Comparison of ENCODE assay signal across 28 cellular contexts in genomic region chr16:17145029-17145428, GRCh38.
"Had no signal": no experiment of that assay in that cellular context is flagged by ENCODE, and none has a peak within 500 bp of the region (broad histone marks: within the 10 kb centered on the region; RNA-seq: fewer than 3 reads in every experiment).

No MANE protein-coding gene starts in this region.

- DNase-seq: colonic mucosa; cortex of kidney; dermis blood vessel endothelial cell; dorsolateral prefrontal cortex; effector CD4-positive, alpha-beta T cell; effector CD8-positive, alpha-beta T cell; effector memory CD4-positive, alpha-beta T cell; effector memory CD8-positive, alpha-beta T cell; endodermal cell; erythroblast; esophagus squamous epithelium; foreskin keratinocyte; foreskin melanocyte; gastrocnemius medialis; glutamatergic neuron; head of caudate nucleus; heart left ventricle; heart right ventricle had no signal

- H3K27me3 Mint-ChIP-seq: dendritic cell treated with granulocyte-macrophage colony-stimulating factor and Interleukin-4, amounts not matched to agents 40 ng/mL and 50 ng/mL, for 4 days; effector memory CD8-positive, alpha-beta T cell had no signal

- H3K4me1 ChIP-seq: colonic mucosa, esophagus muscularis mucosa, esophagus squamous epithelium, foreskin keratinocyte, gastrocnemius medialis, gastroesophageal sphincter, heart left ventricle, heart right ventricle had no signal

- H3K4me2 ChIP-seq: hepatocyte had no signal

- H3K27me3 ChIP-seq: colonic mucosa, dorsolateral prefrontal cortex, esophagus muscularis mucosa, esophagus squamous epithelium, foreskin keratinocyte, gastrocnemius medialis, gastroesophageal sphincter, heart left ventricle, heart right ventricle, hepatocyte had no signal

- H3K9me3 Mint-ChIP-seq: dendritic cell treated with granulocyte-macrophage colony-stimulating factor and Interleukin-4, amounts not matched to agents 40 ng/mL and 50 ng/mL, for 4 days; effector memory CD8-positive, alpha-beta T cell; endodermal cell had no signal

- ATAC-seq: effector memory CD8-positive, alpha-beta T cell; esophagus mucosa; foreskin keratinocyte; gastrocnemius medialis; gastroesophageal sphincter; heart left ventricle; heart right ventricle had no signal

- H3K4me3 ChIP-seq: colonic mucosa, coronary artery, dorsolateral prefrontal cortex, esophagus muscularis mucosa, esophagus squamous epithelium, gastrocnemius medialis, gastroesophageal sphincter, heart left ventricle, heart right ventricle, hepatocyte had no signal

- H3K4me1 Mint-ChIP-seq: endodermal cell had no signal

- H3K9me3 ChIP-seq: colonic mucosa, esophagus muscularis mucosa, esophagus squamous epithelium, gastrocnemius medialis, gastroesophageal sphincter, heart left ventricle, heart right ventricle had no signal

- H3K79me2 ChIP-seq: hepatocyte had no signal

- H3K27ac ChIP-seq: colonic mucosa, coronary artery, dorsolateral prefrontal cortex, epithelial cell of prostate, esophagus muscularis mucosa, esophagus squamous epithelium, foreskin keratinocyte, gastrocnemius medialis, gastroesophageal sphincter, heart left ventricle, heart right ventricle, hepatocyte had no signal

- H2AFZ ChIP-seq: hepatocyte had no signal

- H3K4me3 Mint-ChIP-seq: dendritic cell treated with granulocyte-macrophage colony-stimulating factor and Interleukin-4, amounts not matched to agents 40 ng/mL and 50 ng/mL, for 4 days; effector memory CD8-positive, alpha-beta T cell; endodermal cell had no signal

- H3K27ac Mint-ChIP-seq: dendritic cell treated with granulocyte-macrophage colony-stimulating factor and Interleukin-4, amounts not matched to agents 40 ng/mL and 50 ng/mL, for 4 days; effector memory CD8-positive, alpha-beta T cell; endodermal cell had no signal

- H3K36me3 ChIP-seq: colonic mucosa, gastrocnemius medialis, heart left ventricle had no signal

- FAIRE-seq: endometrium, endothelial cell of umbilical vein, frontal cortex had no signal
